Comparison of ENCODE assay signal across 1 cellular context in genomic region chr13:27203854-27204253, GRCh38.
A peak's percentile ranks its signal among the peaks of the same experiment; 100 is the strongest.
TF ChIP-seq lines count a peak whose summit lies in the region.

No MANE protein-coding gene starts in this region.

TF ChIP-seq in H1, 55 proteins besides CTCF, POLR2A, EP300 and RAD21:
- TF ChIP-seq CTBP2 (IDR thresholded peaks at IDR 0.05; ENCODE audit: borderline replicate concordance, insufficient read depth, insufficient read length, low read length) (no peak), ATF3 (IDR thresholded peaks at IDR 0.05; ENCODE audit: insufficient read depth, low read depth, low read length) (no peak), HDAC6 (IDR thresholded peaks at IDR 0.05; ENCODE audit: low read depth, low read length) (no peak), CBX8 (IDR thresholded peaks at IDR 0.05; ENCODE audit: borderline replicate concordance, low read depth, low read length) (no peak), SIN3A (conservative IDR thresholded peaks at IDR 0.05 in 1 of 2, IDR thresholded peaks at IDR 0.05 in 1 of 2; ENCODE audit: low read depth in 1 of 2, low read length in 2 of 2) (no peak), YY1 (IDR thresholded peaks at IDR 0.05; ENCODE audit: low read depth, low read length) (0 out of 2 replicates have a peak, but pooled peaks have one; percentile 46)
